In genomic region chr3:101941253-101942039, GRCh38 we compare ENCODE assay signal across 12 cellular contexts.
DNase-seq lines count a peak whose midpoint lies in the region; ATAC-seq lines count a peak whose summit lies in the region.
"Had no signal": no experiment of that assay in that cellular context is flagged by ENCODE, and none has a peak within 500 bp of the region (broad histone marks: within the 10 kb centered on the region; RNA-seq: fewer than 3 reads in every experiment).

No MANE protein-coding gene starts in this region.

- no peaks in the 10 kb centered on the region for H3K79me2 ChIP-seq in Karpas-422 (ENCODE audit: low read length)

- peak overlapping the region; percentile 78 to 96 (median 91) for H3K27ac ChIP-seq in BLaER1 treated with 17β-estradiol and CSF1 and Interleukin-3, amounts not matched to agents 10 nM and 100 nM
- no peak overlapping the region for H3K27ac ChIP-seq in Karpas-422 (ENCODE audit: low read length)
- H3K27ac ChIP-seq: C4-2B, prostate gland, VCaP had no signal

- DNase-seq in Karpas-422 (no peak), astrocyte of the hippocampus (ENCODE audit: low read depth, low spot score) (peak; percentile 51), iris pigment epithelial cell (ENCODE audit: low read depth) (peak; percentile 78), 8988T (no peak), NCI-H2107 (lab: John Stamatoyannopoulos, UW) (no peak), DMS53 (lab: John Stamatoyannopoulos, UW) (no peak)
- DNase-seq: NCI-H446 had no signal

- ATAC-seq in GM21576 (IDR thresholded peaks at IDR 0.05; ENCODE audit: unreplicated experiment), result no peak

- H3K9ac ChIP-seq in BLaER1 treated with 17β-estradiol and CSF1 and Interleukin-3, amounts not matched to agents 10 nM and 100 nM, result peak overlapping the region in 7 of 11 experiments; percentile 59 to 87 (median 78); a peak in 14 of 22 replicates
- H3K9ac ChIP-seq in Karpas-422 (ENCODE audit: low read length), result no peak overlapping the region

- no peaks in the 10 kb centered on the region for H3K9me2 ChIP-seq in Karpas-422 (replicated peaks; ENCODE audit: insufficient read depth, low read length)

- peaks cover 61 to 97% (median 77%) of the 10 kb centered on the region in 10 experiments for H3K4me1 ChIP-seq in BLaER1 treated with 17β-estradiol and CSF1 and Interleukin-3, amounts not matched to agents 10 nM and 100 nM
- H3K4me1 ChIP-seq in Karpas-422 (ENCODE audit: low read length), result peaks cover 45% of the 10 kb centered on the region
- H3K4me1 ChIP-seq: prostate gland had no signal

- no peaks in the 10 kb centered on the region for H3K27me3 ChIP-seq in BLaER1 treated with 17β-estradiol and CSF1 and Interleukin-3, amounts not matched to agents 10 nM and 100 nM
- no peaks in the 10 kb centered on the region for H3K27me3 ChIP-seq in Karpas-422 (ENCODE audit: low read length)

- no peaks in the 10 kb centered on the region for H4K20me1 ChIP-seq in BLaER1 treated with 17β-estradiol and CSF1 and Interleukin-3, amounts not matched to agents 10 nM and 100 nM
- no peaks in the 10 kb centered on the region for H4K20me1 ChIP-seq in Karpas-422 (ENCODE audit: insufficient read depth, low read depth, low read length)

- no peak overlapping the region for H2AFZ ChIP-seq in Karpas-422 (ENCODE audit: low read length)

- peaks cover 0 to 15% (median 5%) of the 10 kb centered on the region in 11 experiments; a peak in 7 of 22 replicates for H3K9me3 ChIP-seq in BLaER1 treated with 17β-estradiol and CSF1 and Interleukin-3, amounts not matched to agents 10 nM and 100 nM (replicated peaks in 1 of 11)
- no peaks in the 10 kb centered on the region for H3K9me3 ChIP-seq in Karpas-422 (ENCODE audit: low read length)
- H3K9me3 ChIP-seq: prostate gland had no signal

- peak overlapping the region in 7 of 10 experiments; percentile 24 to 63 (median 49); a peak in 11 of 20 replicates for H3K4me3 ChIP-seq in BLaER1 treated with 17β-estradiol and CSF1 and Interleukin-3, amounts not matched to agents 10 nM and 100 nM
- no peak overlapping the region for H3K4me3 ChIP-seq in Karpas-422 (ENCODE audit: low read length)
- H3K4me3 ChIP-seq: prostate gland had no signal

- peak overlapping the region; percentile 52 to 97 (median 78); a peak in 21 of 22 replicates for H3K4me2 ChIP-seq in BLaER1 treated with 17β-estradiol and CSF1 and Interleukin-3, amounts not matched to agents 10 nM and 100 nM
- peak overlapping the region; percentile 46 for H3K4me2 ChIP-seq in Karpas-422 (ENCODE audit: low read depth, low read length, poor library complexity, severe bottlenecking)

- H3K36me3 ChIP-seq in BLaER1 treated with 17β-estradiol and CSF1 and Interleukin-3, amounts not matched to agents 10 nM and 100 nM, result no peaks in the 10 kb centered on the region
- H3K36me3 ChIP-seq in Karpas-422 (ENCODE audit: insufficient read depth, low read length), result no peaks in the 10 kb centered on the region
- H3K36me3 ChIP-seq: prostate gland had no signal

Comparison
In these comparisons a context has a peak if more than half of its experiments do, and no peak if none do; other contexts are left out.
1. DNase-seq: peak in astrocyte of the hippocampus (single experiment) and iris pigment epithelial cell (single experiment); none in Karpas-422 (single experiment), 8988T (single experiment), NCI-H2107 (single experiment) and DMS53 (single experiment).